Comparison of ENCODE assay signal across 9 cellular contexts in the genomic region with DNA sequence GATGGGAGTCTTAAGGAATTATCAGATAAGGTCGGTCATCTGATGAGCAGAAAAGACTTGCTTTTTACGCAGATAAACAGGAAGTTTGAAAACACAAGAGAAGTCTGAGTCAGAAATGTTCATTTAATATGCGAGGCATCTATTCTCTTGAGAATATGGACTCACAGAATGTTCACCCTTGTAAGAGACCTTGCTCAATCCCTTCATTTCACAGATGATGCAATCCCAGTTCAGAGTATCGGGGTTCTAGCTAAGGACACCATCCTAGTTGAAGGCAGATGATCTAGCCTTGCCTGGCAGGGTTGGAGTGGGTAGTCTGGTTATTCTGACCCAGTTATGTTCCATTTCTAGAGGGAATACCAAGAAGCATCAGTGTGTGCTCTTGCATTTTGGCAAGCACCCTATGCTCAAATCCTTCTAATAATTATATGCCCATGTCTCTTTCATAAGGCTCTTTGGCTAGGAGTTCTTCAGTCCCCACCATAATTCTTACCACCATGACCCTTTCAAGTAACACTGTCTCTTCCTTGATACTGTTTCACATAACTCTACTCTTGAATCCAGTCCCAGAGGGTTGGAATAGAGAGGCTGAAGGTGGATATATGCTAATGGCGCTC. TPM values are rescaled to one million over a fixed set of nuclear protein-coding genes. Genes with fewer than 3 reads are reported as not detected.
DNase-seq lines count a peak whose midpoint lies in the region; ATAC-seq and TF ChIP-seq lines count a peak whose summit lies in the region.
"Had no signal": no experiment of that assay in that cellular context is flagged by ENCODE, and none has a peak within 500 bp of the region (broad histone marks: within the 10 kb centered on the region; RNA-seq: fewer than 3 reads in every experiment).

No MANE protein-coding gene starts in this region.

- peak overlapping the region; percentile 28 for H3K4me3 Mint-ChIP-seq in activated naive CD4-positive, alpha-beta T cell treated with anti-CD3 and anti-CD28 coated beads for 36 hours

- peaks cover 97% of the 10 kb centered on the region for H3K4me1 ChIP-seq in lower lobe of right lung
- H3K4me1 ChIP-seq in uterus = peaks cover 30 to 42% of the 10 kb centered on the region in 2 donors

- no peak for TF ChIP-seq CTCF in lower lobe of right lung (IDR thresholded peaks at IDR 0.05)
- no peak for TF ChIP-seq CTCF in uterus (IDR thresholded peaks at IDR 0.05)

- no peaks in the 10 kb centered on the region for H3K9me3 Mint-ChIP-seq in activated naive CD4-positive, alpha-beta T cell treated with anti-CD3 and anti-CD28 coated beads for 36 hours

- H3K27ac ChIP-seq in lower lobe of right lung = peak overlapping the region; percentile 81
- peak overlapping the region; percentile 91 to 96 for H3K27ac ChIP-seq in uterus

- intact Hi-C loops in activated naive CD4-positive, alpha-beta T cell treated with anti-CD3 and anti-CD28 coated beads for 36 hours (cut with micrococcal nuclease) = loop anchor here (1.0 to 2.0 kb wide), 3 partner anchors 9 to 43 kb away; a partner anchor contains a TSS
- intact Hi-C loops in lower lobe of right lung (cut with DNase I) = no loop called here
- intact Hi-C loops in uterus (cut with DNase I; ENCODE audit: low total_unique reads) = no loop called here

- no peak for DNase-seq in activated naive CD4-positive, alpha-beta T cell treated with anti-CD3 and anti-CD28 coated beads for 36 hours
- DNase-seq in activated naive CD4-positive, alpha-beta T cell treated with Interleukin-2 at 50 U/mL for 16 hours = no peak
- DNase-seq in brain pericyte (ENCODE audit: low read depth, low spot score) = peak; percentile 69
- DNase-seq in lower lobe of right lung = no peak
- DNase-seq in uterus = peak; percentile 30 to 60
- no peak for DNase-seq in KG1 (lab: John Stamatoyannopoulos, UW)
- no peak for DNase-seq in HuH-7.5 (ENCODE audit: low spot score)
- DNase-seq: DMS79 treated with DMSO at 0.1 percent for 48 hours had no signal

- H3K36me3 ChIP-seq in lower lobe of right lung (no peaks in the 10 kb centered on the region), uterus (no peaks in the 10 kb centered on the region)

- ATAC-seq in lower lobe of right lung (peak; percentile 12 to 36), HG02970 (IDR thresholded peaks at IDR 0.05; ENCODE audit: low FRiP score, unreplicated experiment) (no peak)

- H3K27me3 Mint-ChIP-seq in activated naive CD4-positive, alpha-beta T cell treated with anti-CD3 and anti-CD28 coated beads for 36 hours (ENCODE audit: low read depth) = no peaks in the 10 kb centered on the region

- TF ChIP-seq POLR2A in uterus (IDR thresholded peaks at IDR 0.05) = no peak

- CTCF ChIA-PET in activated naive CD4-positive, alpha-beta T cell treated with anti-CD3 and anti-CD28 coated beads for 36 hours (lab: Charles Lee) = interaction anchor here (0.8 to 1.4 kb wide), 4 partner anchors 9 to 61 kb away, joined by 3 to 6 read pairs (median 4); no protein-coding TSS in a partner anchor

- no peaks in the 10 kb centered on the region for H3K36me3 Mint-ChIP-seq in activated naive CD4-positive, alpha-beta T cell treated with anti-CD3 and anti-CD28 coated beads for 36 hours (ENCODE audit: low read depth)

- H3K4me1 Mint-ChIP-seq in activated naive CD4-positive, alpha-beta T cell treated with anti-CD3 and anti-CD28 coated beads for 36 hours (ENCODE audit: low read depth) = peaks cover 63% of the 10 kb centered on the region

- no peaks in the 10 kb centered on the region for H3K9me3 ChIP-seq in lower lobe of right lung
- H3K9me3 ChIP-seq in uterus = no peaks in the 10 kb centered on the region

- H3K4me3 ChIP-seq in lower lobe of right lung (no peak overlapping the region), uterus (no peak overlapping the region)

- H3K27ac Mint-ChIP-seq in activated naive CD4-positive, alpha-beta T cell treated with anti-CD3 and anti-CD28 coated beads for 36 hours = peak overlapping the region; percentile 81

- H3K27me3 ChIP-seq in lower lobe of right lung (ENCODE audit: low read depth) (no peaks in the 10 kb centered on the region), uterus (no peaks in the 10 kb centered on the region)

RNA-seq across cellular contexts. Expression of a gene that starts 42.5 kb away (rescaled TPM):
- 1 to 10 TPM; 4.3 to 4.4 TPM for total RNA-seq in activated naive CD4-positive, alpha-beta T cell treated with anti-CD3 and anti-CD28 coated beads for 36 hours
- total RNA-seq in lower lobe of right lung = 22.9 TPM
- total RNA-seq in uterus = 10 to 100 TPM; 21.2 to 91.7 (median 25.0) TPM

Comparison
In these comparisons a context has a peak if more than half of its experiments do, and no peak if none do; other contexts are left out.
1. DNase-seq: peak in brain pericyte (single experiment) and uterus (2 of 2); none in activated naive CD4-positive, alpha-beta T cell treated with anti-CD3 and anti-CD28 coated beads for 36 hours (single experiment), activated naive CD4-positive, alpha-beta T cell treated with Interleukin-2 at 50 U/mL for 16 hours (single experiment), lower lobe of right lung (single experiment), KG1 (single experiment) and HuH-7.5 (single experiment).